ENCODE assay signal across 8 cellular contexts in the genomic region with DNA sequence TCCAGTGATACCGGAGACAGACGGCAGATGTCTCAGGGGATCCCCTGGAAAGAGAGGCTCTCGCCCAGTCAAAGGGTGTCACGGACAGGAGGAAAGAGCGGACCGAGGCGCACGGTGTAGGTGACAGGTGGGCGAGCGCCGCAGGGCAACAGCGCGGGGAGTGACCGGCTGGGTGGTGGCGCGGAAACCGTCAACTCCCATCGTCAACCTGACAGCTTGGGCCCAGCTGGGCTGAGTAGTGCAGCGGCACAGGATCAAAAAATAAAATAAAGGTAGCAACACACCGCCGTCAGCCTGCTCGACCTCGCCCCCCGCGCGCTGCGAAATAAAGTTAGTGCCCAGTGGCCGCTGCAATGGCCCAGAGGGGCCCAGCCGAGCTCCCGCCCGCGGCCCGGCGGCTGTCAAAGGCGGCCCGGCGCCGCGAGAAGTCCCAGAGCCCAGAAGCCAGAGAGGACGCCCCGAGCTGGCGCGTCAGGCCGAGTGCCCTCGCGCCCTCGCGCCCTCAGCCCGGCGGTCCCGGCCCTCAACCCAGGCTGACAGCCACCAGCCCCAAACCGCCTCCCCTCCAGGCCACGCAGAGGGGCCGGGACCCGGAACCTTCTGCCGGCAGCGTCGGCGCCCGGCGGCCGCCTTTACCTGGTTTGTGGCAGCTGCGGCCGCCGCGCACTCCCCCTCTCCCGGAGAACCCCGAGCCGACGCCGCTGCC. TPM values are rescaled to one million over a fixed set of nuclear protein-coding genes. Genes with fewer than 3 reads are reported as not detected.
DNase-seq lines count a peak whose midpoint lies in the region; ATAC-seq and TF ChIP-seq lines count a peak whose summit lies in the region.

A gene with protein sequence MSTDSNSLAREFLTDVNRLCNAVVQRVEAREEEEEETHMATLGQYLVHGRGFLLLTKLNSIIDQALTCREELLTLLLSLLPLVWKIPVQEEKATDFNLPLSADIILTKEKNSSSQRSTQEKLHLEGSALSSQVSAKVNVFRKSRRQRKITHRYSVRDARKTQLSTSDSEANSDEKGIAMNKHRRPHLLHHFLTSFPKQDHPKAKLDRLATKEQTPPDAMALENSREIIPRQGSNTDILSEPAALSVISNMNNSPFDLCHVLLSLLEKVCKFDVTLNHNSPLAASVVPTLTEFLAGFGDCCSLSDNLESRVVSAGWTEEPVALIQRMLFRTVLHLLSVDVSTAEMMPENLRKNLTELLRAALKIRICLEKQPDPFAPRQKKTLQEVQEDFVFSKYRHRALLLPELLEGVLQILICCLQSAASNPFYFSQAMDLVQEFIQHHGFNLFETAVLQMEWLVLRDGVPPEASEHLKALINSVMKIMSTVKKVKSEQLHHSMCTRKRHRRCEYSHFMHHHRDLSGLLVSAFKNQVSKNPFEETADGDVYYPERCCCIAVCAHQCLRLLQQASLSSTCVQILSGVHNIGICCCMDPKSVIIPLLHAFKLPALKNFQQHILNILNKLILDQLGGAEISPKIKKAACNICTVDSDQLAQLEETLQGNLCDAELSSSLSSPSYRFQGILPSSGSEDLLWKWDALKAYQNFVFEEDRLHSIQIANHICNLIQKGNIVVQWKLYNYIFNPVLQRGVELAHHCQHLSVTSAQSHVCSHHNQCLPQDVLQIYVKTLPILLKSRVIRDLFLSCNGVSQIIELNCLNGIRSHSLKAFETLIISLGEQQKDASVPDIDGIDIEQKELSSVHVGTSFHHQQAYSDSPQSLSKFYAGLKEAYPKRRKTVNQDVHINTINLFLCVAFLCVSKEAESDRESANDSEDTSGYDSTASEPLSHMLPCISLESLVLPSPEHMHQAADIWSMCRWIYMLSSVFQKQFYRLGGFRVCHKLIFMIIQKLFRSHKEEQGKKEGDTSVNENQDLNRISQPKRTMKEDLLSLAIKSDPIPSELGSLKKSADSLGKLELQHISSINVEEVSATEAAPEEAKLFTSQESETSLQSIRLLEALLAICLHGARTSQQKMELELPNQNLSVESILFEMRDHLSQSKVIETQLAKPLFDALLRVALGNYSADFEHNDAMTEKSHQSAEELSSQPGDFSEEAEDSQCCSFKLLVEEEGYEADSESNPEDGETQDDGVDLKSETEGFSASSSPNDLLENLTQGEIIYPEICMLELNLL (N-terminal part only) (minus strand): TSS at position 700 of the 706 bp plus-strand sequence. CDS start 36,489 bp downstream, outside the sequence.

- no peaks in the 10 kb centered on the region; the same call in 1 of the 2 replicates for H3K9me3 ChIP-seq in AG04450 (ENCODE audit: control insufficient read depth, insufficient read depth, low read length)

- no peaks in the 10 kb centered on the region for H3K27me3 ChIP-seq in AG04450 (ENCODE audit: control insufficient read depth, insufficient read depth, low read length)

- H3K4me3 Mint-ChIP-seq in endothelial cell (ENCODE audit: unreplicated experiment) = peak within 1 kb of the TSS; percentile 96

- ATAC-seq in GM18508 (IDR thresholded peaks at IDR 0.05; ENCODE audit: insufficient read depth, unreplicated experiment) (peak; percentile 39), HG03025 (IDR thresholded peaks at IDR 0.05; ENCODE audit: low FRiP score, unreplicated experiment) (peak; percentile 52)

- peaks cover 6% of the 10 kb centered on the region for H3K27me3 Mint-ChIP-seq in endothelial cell (ENCODE audit: unreplicated experiment)

- H3K36me3 Mint-ChIP-seq in endothelial cell (ENCODE audit: low read depth, unreplicated experiment) = no peaks in the 10 kb centered on the region

- H3K27ac ChIP-seq in AG04450 (ENCODE audit: low read depth, low read length) = peak within 1 kb of the TSS; percentile 73

- peaks cover 7% of the 10 kb centered on the region for H3K4me1 Mint-ChIP-seq in endothelial cell (ENCODE audit: unreplicated experiment)

- no peaks in the 10 kb centered on the region for H3K9me3 Mint-ChIP-seq in endothelial cell (ENCODE audit: unreplicated experiment)

- CTCF ChIA-PET in AG04450 (lab: Charles Lee) = interaction anchor here (0.6 to 3.2 kb wide), 9 partner anchors 9 to 109 kb away, joined by 3 to 73 read pairs (median 4); no protein-coding TSS in a partner anchor

- POLR2A ChIA-PET in AG04450 (lab: Yijun Ruan, JAX) = interaction anchor here (0.9 to 3.4 kb wide), 6 partner anchors 11 to 362 kb away, joined by 3 to 12 read pairs (median 3); a partner anchor contains a TSS

- TF ChIP-seq CTCF in AG04450 (IDR thresholded peaks at IDR 0.05; ENCODE audit: low read depth, low read length) (peak; percentile 62), endothelial cell (IDR thresholded peaks at IDR 0.05; ENCODE audit: unreplicated experiment) (no peak)

- no peak for DNase-seq in AG04450 (ENCODE audit: low read depth, low spot score)
- peak; percentile 24 for DNase-seq in NCI-H345 treated with DMSO at 0.1 percent for 48 hours (lab: John Stamatoyannopoulos, UW; ENCODE audit: unreplicated experiment)
- DNase-seq in activated CD8-positive, alpha-beta memory T cell treated with anti-CD3 and anti-CD28 coated beads for 24 hours = peak; percentile 83
- peak; percentile 43 for DNase-seq in endothelial cell (ENCODE audit: low spot score)
- peak; percentile 38 for DNase-seq in midbrain (lab: John Stamatoyannopoulos, UW)
- peak; percentile 53 for DNase-seq in stimulated activated naive CD4-positive, alpha-beta T cell treated with Interleukin-2 at 50 U/mL for 16 hours (lab: John Stamatoyannopoulos, UW)

- H3K4me3 ChIP-seq in AG04450 (ENCODE audit: low read depth, low read length) = peak within 1 kb of the TSS; percentile 90

- peak within 1 kb of the TSS; percentile 74 for H3K27ac Mint-ChIP-seq in endothelial cell (ENCODE audit: unreplicated experiment)

RNA-seq across cellular contexts. Expression of the gene that starts here (rescaled TPM):
- polyA plus RNA-seq in AG04450 (2011; rRNA removed) = 5.6 and 6.5 TPM in 2 replicates
- 11.6 and 21.3 TPM in 2 replicates for polyA minus RNA-seq in AG04450 (2011; rRNA and poly(A)+ RNA removed)
- 7.4 TPM for total RNA-seq in endothelial cell (ENCODE audit: unreplicated experiment)
